12 cellular contexts compared by ENCODE assay signal in the genomic region with DNA sequence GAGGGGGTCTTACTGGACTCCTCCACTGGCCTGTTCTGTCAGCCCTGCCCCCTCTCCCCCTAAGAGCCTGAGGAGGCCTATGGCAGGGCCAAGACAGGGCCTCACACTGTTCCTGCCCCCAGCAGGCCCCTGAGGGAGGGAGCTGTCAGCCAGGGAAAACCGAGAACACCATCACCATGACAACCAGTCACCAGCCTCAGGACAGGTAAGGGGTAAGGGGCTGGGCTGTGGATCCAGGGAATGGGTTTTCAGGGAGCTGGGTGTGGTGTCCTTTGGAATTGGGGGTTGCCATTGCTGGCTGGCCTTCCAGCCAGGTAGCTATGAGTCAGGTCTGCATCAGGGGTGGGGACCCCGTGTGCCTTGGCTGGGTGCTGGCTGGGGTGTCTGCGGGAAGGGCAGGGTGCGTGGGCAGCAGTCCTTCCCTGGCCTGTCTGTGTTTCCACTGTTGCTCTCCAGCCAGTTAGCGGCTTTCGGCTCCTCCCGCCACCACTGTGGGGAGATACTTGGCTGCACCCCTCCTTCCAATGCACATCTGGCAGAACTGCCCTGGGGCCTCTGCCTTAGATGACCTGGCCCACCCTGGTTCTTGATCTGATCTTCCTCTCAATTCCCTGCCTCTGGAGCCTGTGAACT. TPM values are rescaled to one million over a fixed set of nuclear protein-coding genes. Genes with fewer than 3 reads are reported as not detected.
DNase-seq lines count a peak whose midpoint lies in the region; ATAC-seq, FAIRE-seq and TF ChIP-seq lines count a peak whose summit lies in the region.
"Had no signal": no experiment of that assay in that cellular context is flagged by ENCODE, and none has a peak within 500 bp of the region (broad histone marks: within the 10 kb centered on the region; RNA-seq: fewer than 3 reads in every experiment).

No MANE protein-coding gene starts in this region.

- in situ Hi-C loops in Panc1 (cut with HindIII; ENCODE audit: low pct_unique_long_range_greater_than_20kb, low sequenced_read_pairs) = no loop called here

- H3K27ac ChIP-seq in Panc1 (ENCODE audit: low read length) = peak overlapping the region; percentile 51
- H3K27ac ChIP-seq in muscle layer of colon (ENCODE audit: low read depth, low read length) = peak overlapping the region; percentile 86
- H3K27ac ChIP-seq in thymus (ENCODE audit: low read depth) = no peak overlapping the region

- TF ChIP-seq POLR2A in erythroblast (IDR thresholded peaks at IDR 0.05; ENCODE audit: low read length) (no peak), GM12892 (IDR thresholded peaks at IDR 0.05; ENCODE audit: low read depth, low read length) (no peak)

- H3K4me1 ChIP-seq in Panc1 (ENCODE audit: control insufficient read depth, insufficient read depth, low read length) (peaks cover 52% of the 10 kb centered on the region), muscle layer of colon (ENCODE audit: insufficient read depth, low read length) (peaks cover 90% of the 10 kb centered on the region), thymus (ENCODE audit: control insufficient read depth, insufficient read depth, low read length) (peaks cover 27% of the 10 kb centered on the region)

- H3K9me3 ChIP-seq in Panc1 (ENCODE audit: control insufficient read depth, insufficient read depth, low read depth, low read length) = no peaks in the 10 kb centered on the region
- no peaks in the 10 kb centered on the region for H3K9me3 ChIP-seq in muscle layer of colon (ENCODE audit: low read length)
- no peaks in the 10 kb centered on the region for H3K9me3 ChIP-seq in thymus (ENCODE audit: control insufficient read depth)

- H3K27me3 ChIP-seq in Panc1 (ENCODE audit: control insufficient read depth, insufficient read depth, low read length) (no peaks in the 10 kb centered on the region), muscle layer of colon (ENCODE audit: control insufficient read depth in 1 of 2, insufficient read depth in 2 of 2, low read length in 2 of 2) (no peaks in the 10 kb centered on the region), thymus (ENCODE audit: control insufficient read depth, insufficient read depth) (no peaks in the 10 kb centered on the region)

- no TSS peak for BruUV-seq in Panc1 (replicated peaks; lab: Mats Ljungman, UMichigan)

- DNase-seq in Panc1 (ENCODE audit: low read depth, low spot score) (no peak), erythroblast (lab: John Stamatoyannopoulos, UW) (peak; percentile 76 to 81), GM12892 (ENCODE audit: insufficient read length) (no peak), DMS153 treated with DMSO at 0.1 percent for 48 hours (lab: John Stamatoyannopoulos, UW; ENCODE audit: unreplicated experiment) (no peak)
- DNase-seq: NCI-H1930 had no signal

- no peak for FAIRE-seq in GM12892 (lab: Jason Lieb, UNC)
- FAIRE-seq: D721Med, RCC 7860, TTC549 had no signal

- CTCF ChIA-PET in Panc1 (lab: Charles Lee) = no interaction called here

- no peak for TF ChIP-seq CTCF in Panc1 (IDR thresholded peaks at IDR 0.05)

- peak overlapping the region; percentile 36 for H3K9ac ChIP-seq in muscle layer of colon (ENCODE audit: low read length)

- H3K36me3 ChIP-seq in Panc1 (ENCODE audit: control insufficient read depth, insufficient read depth, low read length) = peaks cover 5% of the 10 kb centered on the region
- H3K36me3 ChIP-seq in muscle layer of colon (ENCODE audit: insufficient read depth, low read length) = peaks cover 33% of the 10 kb centered on the region
- H3K36me3 ChIP-seq in thymus (ENCODE audit: control insufficient read depth, insufficient read depth) = peaks cover 41% of the 10 kb centered on the region

- POLR2A ChIA-PET in Panc1 (lab: Charles Lee) = interaction anchor here (0.6 to 0.8 kb wide), 3 partner anchors 29 to 131 kb away, joined by 3 to 5 read pairs (median 3); no protein-coding TSS in a partner anchor

- intact Hi-C loops in Panc1 (cut with micrococcal nuclease; ENCODE audit: unreplicated experiment) = no loop called here

- 96% methylated on average over 7 of the region's 7 CpGs for WGBS in thymus

- ATAC-seq in Panc1 (no peak), GM18519 (IDR thresholded peaks at IDR 0.05; ENCODE audit: low FRiP score, unreplicated experiment) (no peak)

- no peak overlapping the region for H3K4me3 ChIP-seq in Panc1 (ENCODE audit: low read depth in 2 of 2, low read length in 2 of 2)
- H3K4me3 ChIP-seq in muscle layer of colon (ENCODE audit: low read depth in 1 of 2, low read length in 2 of 2) = peak overlapping the region in 1 of 2 donors; percentile 71
- peak overlapping the region; percentile 38 for H3K4me3 ChIP-seq in thymus (ENCODE audit: low read length)

RNA-seq across cellular contexts. Expression of gene SLC29A1, which starts 3.9 kb away (rescaled TPM):
- 263 TPM for total RNA-seq in Panc1 (2021; ENCODE audit: unreplicated experiment)
- polyA plus RNA-seq in Panc1 (2012; ENCODE audit: insufficient read length) = 313 TPM
- 17.9 TPM for polyA plus RNA-seq in thymus
- polyA plus RNA-seq in GM12892 (2012; ENCODE audit: missing spikeins) = 53.0 TPM

RNA-seq across cellular contexts. Expression of gene MYMX, which starts 10.5 kb away (rescaled TPM):
- total RNA-seq in Panc1 (2021; ENCODE audit: unreplicated experiment) = 1.8 TPM
- polyA plus RNA-seq in Panc1 (2012; ENCODE audit: insufficient read length) = 1.9 TPM
- 0.80 TPM for polyA plus RNA-seq in thymus
- polyA plus RNA-seq in GM12892 (2012; ENCODE audit: missing spikeins) = not detected
- total RNA-seq: kidney epithelial cell had no signal

RNA-seq across cellular contexts. Expression of gene HSP90AB1, which starts 19.6 kb away (rescaled TPM):
- total RNA-seq in Panc1 (2021; ENCODE audit: unreplicated experiment) = 1,253 TPM
- polyA plus RNA-seq in Panc1 (2012; ENCODE audit: insufficient read length) = 799 TPM
- polyA plus RNA-seq in thymus = 252 TPM
- 974 TPM for polyA plus RNA-seq in GM12892 (2012; ENCODE audit: missing spikeins)

RNA-seq across cellular contexts. Expression of gene SLC35B2, which starts 30.1 kb away (rescaled TPM):
- 105 TPM for total RNA-seq in Panc1 (2021; ENCODE audit: unreplicated experiment)
- 114 TPM for polyA plus RNA-seq in Panc1 (2012; ENCODE audit: insufficient read length)
- polyA plus RNA-seq in thymus = 18.8 TPM
- polyA plus RNA-seq in GM12892 (2012; ENCODE audit: missing spikeins) = 38.8 TPM

RNA-seq across cellular contexts. Expression of gene NFKBIE, which starts 38.1 kb away (rescaled TPM):
- total RNA-seq in Panc1 (2021; ENCODE audit: unreplicated experiment) = 24.9 TPM
- polyA plus RNA-seq in Panc1 (2012; ENCODE audit: insufficient read length) = 35.8 TPM
- 16.4 TPM for polyA plus RNA-seq in thymus
- 60.4 TPM for polyA plus RNA-seq in GM12892 (2012; ENCODE audit: missing spikeins)

Comparison
In these comparisons a context has a peak if more than half of its experiments do, and no peak if none do; other contexts are left out.
1. DNase-seq: peak in erythroblast (2 of 2); none in Panc1 (single experiment), GM12892 (single experiment) and DMS153 treated with DMSO at 0.1 percent for 48 hours (single experiment).